In the genomic region with DNA sequence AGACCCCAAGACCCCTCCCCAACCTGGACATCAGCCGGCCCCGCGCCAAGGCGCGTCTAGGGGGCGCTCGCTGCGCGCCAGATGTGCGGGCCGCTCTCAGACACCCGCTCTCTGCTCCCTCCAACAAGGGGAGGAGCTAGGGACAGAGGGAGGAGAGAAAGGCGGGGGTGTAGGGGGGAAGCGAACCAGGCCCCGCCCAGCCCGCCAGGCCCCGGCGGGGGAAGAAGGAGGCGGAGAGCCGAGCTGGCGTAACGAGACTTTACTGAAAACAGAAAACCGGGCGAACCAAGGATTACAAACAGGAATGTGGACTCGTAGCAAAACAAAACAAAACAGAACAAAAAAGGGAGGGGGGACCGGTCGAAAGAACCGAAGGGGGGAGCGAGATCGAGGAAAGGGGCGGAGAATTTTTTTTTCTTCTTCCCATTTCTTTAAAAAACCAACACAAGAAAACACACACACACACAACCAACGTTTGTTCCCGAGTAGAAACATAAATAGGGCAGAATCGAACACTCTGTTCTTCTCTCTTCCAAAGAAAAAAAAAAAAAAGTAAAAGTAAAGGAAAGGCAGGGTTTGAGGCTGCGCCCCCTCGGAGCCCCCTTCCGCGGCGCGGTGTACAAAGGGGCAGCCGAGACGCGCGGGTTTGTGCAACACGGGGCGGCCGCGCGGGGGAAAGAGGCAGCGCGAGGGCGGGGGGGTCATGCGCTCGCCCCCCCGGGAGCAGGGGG, we compare ENCODE assay signal across 8 cellular contexts. TPM values are rescaled to one million over a fixed set of nuclear protein-coding genes. Genes with fewer than 3 reads are reported as not detected.
A peak's percentile ranks its signal among the peaks of the same experiment; 100 is the strongest.
DNase-seq lines count a peak whose midpoint lies in the region; ATAC-seq and TF ChIP-seq lines count a peak whose summit lies in the region.

No MANE protein-coding gene starts in this region.

- WGBS in spleen, 5 donors = 0 to 1% (median 0%) methylated on average over 50 to 55 of the region's 55 CpGs

- peak overlapping the region; percentile 98 to 100 (median 100) for H3K27ac ChIP-seq in spleen

- no peaks in the 10 kb centered on the region for H3K27me3 ChIP-seq in spleen (replicated peaks in 1 of 7)

- ATAC-seq in HG02885 (IDR thresholded peaks at IDR 0.05; ENCODE audit: poor library complexity, unreplicated experiment) = peak; percentile 23
- no peak for ATAC-seq in GM18861 (IDR thresholded peaks at IDR 0.05; ENCODE audit: unreplicated experiment)

- H3K9me3 ChIP-seq in spleen = no peaks in the 10 kb centered on the region

- H3K4me1 ChIP-seq in spleen = peaks cover 44 to 76% (median 64%) of the 10 kb centered on the region in 6 donors

- H3K4me3 ChIP-seq in spleen = peak overlapping the region; percentile 49 to 94 (median 83)

- peaks cover 0 to 44% (median 15%) of the 10 kb centered on the region in 6 donors for H3K36me3 ChIP-seq in spleen

- peak; percentile 82 to 96 (median 92) for TF ChIP-seq CTCF in spleen (IDR thresholded peaks at IDR 0.05 in 8 of 11, conservative IDR thresholded peaks at IDR 0.05 in 3 of 11)

- intact Hi-C loops in spleen (cut with DNase I; ENCODE audit: low total_unique reads) = loop anchor here (2.0 kb wide), 2 partner anchors 49 to 131 kb away; no protein-coding TSS in a partner anchor

- peak in 2 of 3 donors; percentile 72 to 84 for TF ChIP-seq POLR2A in spleen (IDR thresholded peaks at IDR 0.05)

- DNase-seq in DMS53 treated with DMSO at 0.1 percent for 48 hours (lab: John Stamatoyannopoulos, UW; ENCODE audit: unreplicated experiment) = peak; percentile 79
- DNase-seq in NCI-H345 (lab: John Stamatoyannopoulos, UW) = peak; percentile 87
- DNase-seq in activated CD4-positive, CD25-positive, alpha-beta regulatory T cell (lab: John Stamatoyannopoulos, UW) = peak; percentile 70 to 86 (median 79)
- DNase-seq in central memory CD4-positive, alpha-beta T cell = peak; percentile 92
- DNase-seq in islet precursor cell = peak; percentile 97
- DNase-seq in spleen = peak; percentile 98

RNA-seq across cellular contexts. Expression of a gene that starts 1.7 kb away (rescaled TPM):
- total RNA-seq in spleen = 100 to 1,000 TPM; 119 to 232 (median 159) TPM
- 10 to 100 TPM; 47.5 to 86.5 (median 75.6) TPM for polyA plus RNA-seq in spleen

RNA-seq across cellular contexts. Expression of a gene that starts 5.4 kb away (rescaled TPM):
- total RNA-seq in spleen = 10 to 100 TPM in 3 of 7 donors, 1 to 10 TPM in 4; 4.7 to 17.1 (median 8.6) TPM
- 10 to 100 TPM in 1 of 3 donors, 1 to 10 TPM in 2; 1.4 to 15.6 (median 7.8) TPM for polyA plus RNA-seq in spleen

RNA-seq across cellular contexts. Expression of a gene that starts 43.2 kb away (rescaled TPM):
- 10 to 100 TPM; 55.8 to 86.5 (median 65.1) TPM for total RNA-seq in spleen
- polyA plus RNA-seq in spleen = 100 to 1,000 TPM in 2 of 3 donors, 10 to 100 TPM in 1; 91.6 to 192 (median 151) TPM

RNA-seq across cellular contexts. Expression of a gene that starts 53.4 kb away (rescaled TPM):
- 1 to 10 TPM in 6 of 7 donors, under 1 TPM in 1; 0.60 to 7.6 (median 3.3) TPM for total RNA-seq in spleen
- 1 to 10 TPM in 1 of 3 donors, under 1 TPM in 2; 0.07 to 1.2 (median 0.61) TPM for polyA plus RNA-seq in spleen
